ENCODE assay signal across 8 cellular contexts in genomic region chr5:138179277-138179857, GRCh38. TPM values are rescaled to one million over a fixed set of nuclear protein-coding genes. Genes with fewer than 3 reads are reported as not detected.
DNase-seq lines count a peak whose midpoint lies in the region; TF ChIP-seq lines count a peak whose summit lies in the region.

No MANE protein-coding gene starts in this region.

- peaks cover 17% of the 10 kb centered on the region for H3K4me1 ChIP-seq in OCI-LY7 (ENCODE audit: insufficient read depth, low read length, poor library complexity, severe bottlenecking)
- peaks cover 16 to 41% (median 32%) of the 10 kb centered on the region in 4 donors for H3K4me1 ChIP-seq in stomach

- peaks cover 63% of the 10 kb centered on the region for H3K36me3 ChIP-seq in OCI-LY7 (ENCODE audit: insufficient read depth, low read length)
- peaks cover 9 to 45% (median 36%) of the 10 kb centered on the region in 4 donors for H3K36me3 ChIP-seq in stomach

- TF ChIP-seq CTCF in OCI-LY7 (conservative IDR thresholded peaks at IDR 0.05; ENCODE audit: low read length) (no peak), fibroblast of the aortic adventitia (IDR thresholded peaks at IDR 0.05; ENCODE audit: insufficient read depth, low read length) (no peak), stomach (IDR thresholded peaks at IDR 0.05) (no peak)

- intact Hi-C loops in OCI-LY7 (cut with micrococcal nuclease; ENCODE audit: unreplicated experiment) = loop anchor here (2.0 to 5.0 kb wide), 2 partner anchors 33 to 158 kb away; partner anchors contain the start of genes CDC23 and FAM53C
- intact Hi-C loops in stomach (cut with DNase I; ENCODE audit: low total_unique reads) = no loop called here
- intact Hi-C loops in activated T-helper 2 cell treated with anti-CD3 and anti-CD28 coated beads, Interferon-gamma antibody, Interleukin-2, Interleukin-4, amounts not matched to agents 10 μg/mL and 5 μg/mL and 100 μg/mL, durations not matched to agents 14 hours and 24 hours and 36 hours (cut with micrococcal nuclease) = loop anchor here (1.0 to 10.0 kb wide), 4 partner anchors 152 to 1383 kb away; partner anchors contain the start of genes CDC25C, ETF1 and UBE2D2

- H3K4me2 ChIP-seq in OCI-LY7 (ENCODE audit: low read length) = peak overlapping the region; percentile 78

- H3K9me3 ChIP-seq in OCI-LY7 (ENCODE audit: low read length) (no peaks in the 10 kb centered on the region), stomach (no peaks in the 10 kb centered on the region)

- peaks cover 58% of the 10 kb centered on the region for H3K79me2 ChIP-seq in OCI-LY7 (ENCODE audit: insufficient read depth, low read depth, low read length)

- BruUV-seq in OCI-LY7 (replicated peaks; lab: Mats Ljungman, UMichigan) = TSS peak; percentile 75

- CTCF ChIA-PET in OCI-LY7 (lab: Charles Lee; ENCODE audit: unreplicated experiment) = interaction anchor here (0.6 to 1.2 kb wide), 4 partner anchors 175 to 363 kb away, joined by 3 to 10 read pairs (median 3); no protein-coding TSS in a partner anchor

- POLR2A ChIA-PET in OCI-LY7 (lab: Charles Lee) = interaction anchor here (0.6 to 2.8 kb wide), 5 partner anchors 8 to 173 kb away, joined by 3 to 13 read pairs (median 8); partner anchors contain the start of genes CDC23 and KDM3B

- no peaks in the 10 kb centered on the region for H3K27me3 ChIP-seq in stomach

- H4K20me1 ChIP-seq in OCI-LY7 (ENCODE audit: insufficient read depth, low read length) = peaks cover 13% of the 10 kb centered on the region; the same call in 1 of the 2 replicates

- peak; percentile 33 for DNase-seq in activated CD4-positive, alpha-beta T cell treated with anti-CD3 and anti-CD28 coated beads for 48 hours
- DNase-seq in activated CD4-positive, alpha-beta T cell treated with anti-CD3 and anti-CD28 coated beads for 4 hours = no peak
- DNase-seq in OCI-LY7 (ENCODE audit: low spot score) (peak; percentile 44), fibroblast of the aortic adventitia (ENCODE audit: low read depth) (no peak), stomach (no peak), T-helper 9 cell (no peak), mesenteric fat pad (ENCODE audit: low spot score) (no peak)
- DNase-seq in activated T-helper 2 cell treated with anti-CD3 and anti-CD28 coated beads, Interferon-gamma antibody, Interleukin-2, Interleukin-4, amounts not matched to agents 10 μg/mL and 5 μg/mL and 100 μg/mL, durations not matched to agents 14 hours and 24 hours and 36 hours (ENCODE audit: low spot score) = no peak

- H2AFZ ChIP-seq in OCI-LY7 (ENCODE audit: low read length) = peak overlapping the region; percentile 88; the same call in 1 of the 2 replicates

- no peaks in the 10 kb centered on the region for H3K9me3 Mint-ChIP-seq in activated T-helper 2 cell treated with anti-CD3 and anti-CD28 coated beads, Interferon-gamma antibody, Interleukin-2, Interleukin-4, amounts not matched to agents 10 μg/mL and 5 μg/mL and 100 μg/mL, durations not matched to agents 14 hours and 24 hours and 36 hours

- peaks cover 14% of the 10 kb centered on the region for H3K4me1 Mint-ChIP-seq in activated T-helper 2 cell treated with anti-CD3 and anti-CD28 coated beads, Interferon-gamma antibody, Interleukin-2, Interleukin-4, amounts not matched to agents 10 μg/mL and 5 μg/mL and 100 μg/mL, durations not matched to agents 14 hours and 24 hours and 36 hours (ENCODE audit: low read depth)

- TF ChIP-seq POLR2A in stomach (IDR thresholded peaks at IDR 0.05) = no peak

- TF ChIP-seq EP300 in stomach (IDR thresholded peaks at IDR 0.05) = no peak

- peak overlapping the region; percentile 88 for H3K4me3 ChIP-seq in OCI-LY7 (ENCODE audit: low read depth, low read length, poor library complexity, severe bottlenecking)
- peak overlapping the region; percentile 98 for H3K4me3 ChIP-seq in fibroblast of the aortic adventitia (ENCODE audit: low read depth, low read length)
- H3K4me3 ChIP-seq in stomach = peak overlapping the region; percentile 66 to 99 (median 82)

- peaks cover 44% of the 10 kb centered on the region for H3K36me3 Mint-ChIP-seq in activated T-helper 2 cell treated with anti-CD3 and anti-CD28 coated beads, Interferon-gamma antibody, Interleukin-2, Interleukin-4, amounts not matched to agents 10 μg/mL and 5 μg/mL and 100 μg/mL, durations not matched to agents 14 hours and 24 hours and 36 hours (ENCODE audit: low read depth)

- 1 to 2% (median 1%) methylated on average over 23 of the region's 23 CpGs for WGBS in stomach, 5 donors

- H3K27me3 Mint-ChIP-seq in activated T-helper 2 cell treated with anti-CD3 and anti-CD28 coated beads, Interferon-gamma antibody, Interleukin-2, Interleukin-4, amounts not matched to agents 10 μg/mL and 5 μg/mL and 100 μg/mL, durations not matched to agents 14 hours and 24 hours and 36 hours (ENCODE audit: low read depth) = no peaks in the 10 kb centered on the region

- no peaks in the 10 kb centered on the region for H3K9me2 ChIP-seq in OCI-LY7 (ENCODE audit: insufficient read depth, low read length)

- no peak overlapping the region for H3K4me3 Mint-ChIP-seq in activated T-helper 2 cell treated with anti-CD3 and anti-CD28 coated beads, Interferon-gamma antibody, Interleukin-2, Interleukin-4, amounts not matched to agents 10 μg/mL and 5 μg/mL and 100 μg/mL, durations not matched to agents 14 hours and 24 hours and 36 hours (ENCODE audit: low read depth)

- H3K27ac ChIP-seq in OCI-LY7 (ENCODE audit: low read depth, low read length, poor library complexity, severe bottlenecking) (peak overlapping the region; percentile 76), stomach (peak overlapping the region in 3 of 5 donors; percentile 18 to 92 (median 91))

- H3K27ac Mint-ChIP-seq in activated T-helper 2 cell treated with anti-CD3 and anti-CD28 coated beads, Interferon-gamma antibody, Interleukin-2, Interleukin-4, amounts not matched to agents 10 μg/mL and 5 μg/mL and 100 μg/mL, durations not matched to agents 14 hours and 24 hours and 36 hours = no peak overlapping the region

RNA-seq across cellular contexts. Expression of gene KIF20A, which starts 0.5 kb away (rescaled TPM):
- total RNA-seq in OCI-LY7 (2014; rRNA removed; shearing (Covaris generic)) = 63.1 and 74.5 TPM in 2 replicates
- total RNA-seq in OCI-LY7 (2022) = 65.1 and 76.7 TPM in 2 replicates
- 1.3 and 24.7 TPM in 2 replicates for total RNA-seq in fibroblast of the aortic adventitia (ENCODE audit: low replicate concordance)
- 1 to 10 TPM in 3 of 5 donors, not detected in 2; 2.0 to 8.4 (median 7.9) TPM for total RNA-seq in stomach
- polyA plus RNA-seq in stomach = 1 to 10 TPM; 2.1 to 7.3 (median 2.1) TPM
- 28.1 and 30.3 TPM in 2 replicates for total RNA-seq in activated T-helper 2 cell treated with anti-CD3 and anti-CD28 coated beads, Interferon-gamma antibody, Interleukin-2, Interleukin-4, amounts not matched to agents 10 μg/mL and 5 μg/mL and 100 μg/mL, durations not matched to agents 14 hours and 24 hours and 36 hours
- not detected for total RNA-seq in mesenteric fat pad

RNA-seq across cellular contexts. Expression of gene BRD8, which starts 0.9 kb away (rescaled TPM):
- total RNA-seq in OCI-LY7 (2014; rRNA removed; shearing (Covaris generic)) = 57.7 and 71.7 TPM in 2 replicates
- 92.7 and 108 TPM in 2 replicates for total RNA-seq in OCI-LY7 (2022)
- 61.2 and 314 TPM in 2 replicates for total RNA-seq in fibroblast of the aortic adventitia (ENCODE audit: low replicate concordance)
- total RNA-seq in stomach = 10 to 100 TPM; 29.9 to 58.2 (median 51.3) TPM
- 10 to 100 TPM; 20.4 to 35.1 (median 21.8) TPM for polyA plus RNA-seq in stomach
- total RNA-seq in activated T-helper 2 cell treated with anti-CD3 and anti-CD28 coated beads, Interferon-gamma antibody, Interleukin-2, Interleukin-4, amounts not matched to agents 10 μg/mL and 5 μg/mL and 100 μg/mL, durations not matched to agents 14 hours and 24 hours and 36 hours = 45.4 and 48.4 TPM in 2 replicates
- 23.8 TPM for total RNA-seq in mesenteric fat pad

RNA-seq across cellular contexts. Expression of gene CDC23, which starts 33.8 kb away (rescaled TPM):
- total RNA-seq in OCI-LY7 (2014; rRNA removed; shearing (Covaris generic)) = 31.8 and 46.7 TPM in 2 replicates
- total RNA-seq in OCI-LY7 (2022) (36.7 and 45.0 TPM in 2 replicates), fibroblast of the aortic adventitia (ENCODE audit: low replicate concordance) (16.4 and 31.4 TPM in 2 replicates), stomach (10 to 100 TPM in 2 of 5 donors, 1 to 10 TPM in 3; 1.2 to 46.3 (median 4.5) TPM), mesenteric fat pad (18.1 TPM)
- polyA plus RNA-seq in stomach = 10 to 100 TPM; 10.6 to 13.1 (median 11.1) TPM
- total RNA-seq in activated T-helper 2 cell treated with anti-CD3 and anti-CD28 coated beads, Interferon-gamma antibody, Interleukin-2, Interleukin-4, amounts not matched to agents 10 μg/mL and 5 μg/mL and 100 μg/mL, durations not matched to agents 14 hours and 24 hours and 36 hours = 41.5 and 45.8 TPM in 2 replicates

RNA-seq across cellular contexts. Expression of gene NME5, which starts 40.1 kb away (rescaled TPM):
- not detected in 2 replicates for total RNA-seq in OCI-LY7 (2014; rRNA removed; shearing (Covaris generic))
- total RNA-seq in OCI-LY7 (2022) (not detected in 2 replicates), fibroblast of the aortic adventitia (ENCODE audit: low replicate concordance) (6.0 and 11.6 TPM in 2 replicates), stomach (1 to 10 TPM in 2 of 5 donors, not detected in 3; 1.5 to 2.3 TPM), mesenteric fat pad (0.71 TPM)
- polyA plus RNA-seq in stomach = 1 to 10 TPM; 2.0 to 2.7 (median 2.1) TPM
- total RNA-seq in activated T-helper 2 cell treated with anti-CD3 and anti-CD28 coated beads, Interferon-gamma antibody, Interleukin-2, Interleukin-4, amounts not matched to agents 10 μg/mL and 5 μg/mL and 100 μg/mL, durations not matched to agents 14 hours and 24 hours and 36 hours = not detected in 2 replicates

Comparison
In these comparisons a context has a peak if more than half of its experiments do, and no peak if none do; other contexts are left out.
1. DNase-seq: peak in activated CD4-positive, alpha-beta T cell treated with anti-CD3 and anti-CD28 coated beads for 48 hours (single experiment) and OCI-LY7 (single experiment); none in activated CD4-positive, alpha-beta T cell treated with anti-CD3 and anti-CD28 coated beads for 4 hours (0 of 2), fibroblast of the aortic adventitia (single experiment), stomach (single experiment), activated T-helper 2 cell treated with anti-CD3 and anti-CD28 coated beads, Interferon-gamma antibody, Interleukin-2, Interleukin-4, amounts not matched to agents 10 μg/mL and 5 μg/mL and 100 μg/mL, durations not matched to agents 14 hours and 24 hours and 36 hours (single experiment), T-helper 9 cell (single experiment) and mesenteric fat pad (single experiment).
2. Peak in every context shown above with its lines, with median percentiles within 50 percentile points of each other: H3K4me3 ChIP-seq.